13 cellular contexts compared by ENCODE assay signal in genomic region chr19:18013210-18013609, GRCh38. TPM values are rescaled to one million over a fixed set of nuclear protein-coding genes. Genes with fewer than 3 reads are reported as not detected.
DNase-seq lines count a peak whose midpoint lies in the region; ATAC-seq, FAIRE-seq and TF ChIP-seq lines count a peak whose summit lies in the region.
"Had no signal": no experiment of that assay in that cellular context is flagged by ENCODE, and none has a peak within 500 bp of the region (broad histone marks: within the 10 kb centered on the region; RNA-seq: fewer than 3 reads in every experiment).

No MANE protein-coding gene starts in this region.

- intact Hi-C loops in left cardiac atrium (cut with DNase I) = no loop called here
- intact Hi-C loops in GM12878 (cut with micrococcal nuclease; ENCODE audit: unreplicated experiment) = no loop called here
- intact Hi-C loops in thyroid gland (cut with DNase I) = no loop called here
- intact Hi-C loops in posterior vena cava (cut with DNase I) = no loop called here

- ATAC-seq in left cardiac atrium (no peak), GM12878 (no peak), naive B cell (ENCODE audit: low read depth in 2 of 2) (no peak)

- no peak for TF ChIP-seq RAD21 in GM12878 (IDR thresholded peaks at IDR 0.05; ENCODE audit: insufficient read depth, low read depth, low read length)

- no peak overlapping the region for H2AFZ ChIP-seq in GM12878 (ENCODE audit: control insufficient read depth, low read depth, low read length)

- in situ Hi-C loops in GM12878 (cut with MboI) = no loop called here

- no peaks in the 10 kb centered on the region for H4K20me1 ChIP-seq in GM12878 (ENCODE audit: control insufficient read depth, insufficient read depth)

- POLR2A ChIA-PET in GM12878 (lab: Charles Lee) = interaction anchor here (1.0 kb wide), 1 partner anchor 10 kb away, joined by 3 read pairs; no protein-coding TSS in a partner anchor

- H3K27me3 ChIP-seq in cardiac muscle cell (no peaks in the 10 kb centered on the region), GM12878 (replicated peaks in 1 of 2; ENCODE audit: control insufficient read depth in 2 of 2, insufficient read depth in 2 of 2, low read length in 1 of 2) (no peaks in the 10 kb centered on the region), thyroid gland (no peaks in the 10 kb centered on the region)
- H3K27me3 ChIP-seq: testis had no signal

- H3K36me3 Mint-ChIP-seq in naive B cell = peaks cover 16 to 18% of the 10 kb centered on the region in 2 donors

- no peaks in the 10 kb centered on the region for H3K79me2 ChIP-seq in GM12878 (ENCODE audit: control insufficient read depth, insufficient read depth, low read length)

- no peak for TF ChIP-seq EP300 in GM12878 (IDR thresholded peaks at IDR 0.05; ENCODE audit: borderline replicate concordance in 1 of 2, control insufficient read depth in 1 of 2, low read depth in 2 of 2, low read length in 2 of 2)

- TF ChIP-seq POLR2A in GM12878 (IDR thresholded peaks at IDR 0.05; ENCODE audit: low read depth, low read length) (no peak), thyroid gland (IDR thresholded peaks at IDR 0.05) (no peak)

- H3K4me1 ChIP-seq in cardiac muscle cell (ENCODE audit: low read depth) = peaks cover 9% of the 10 kb centered on the region
- peaks cover 5% of the 10 kb centered on the region for H3K4me1 ChIP-seq in GM12878 (ENCODE audit: control insufficient read depth, insufficient read depth, low read length)
- H3K4me1 ChIP-seq in thyroid gland = peaks cover 10 to 30% of the 10 kb centered on the region in 2 donors

- SMC1A ChIA-PET in GM12878 (lab: Charles Lee; ENCODE audit: uncharacterized antibody, unreplicated experiment) = interaction anchor here (0.9 kb wide), 1 partner anchor 18 kb away, joined by 3 read pairs; no protein-coding TSS in a partner anchor

- CTCF ChIA-PET in GM12878 (lab: Yijun Ruan, JAX) = interaction anchor here (4.8 kb wide), 1 partner anchor 44 kb away, joined by 19 read pairs; no protein-coding TSS in a partner anchor

- H3K4me3 ChIP-seq in cardiac muscle cell = no peak overlapping the region
- H3K4me3 ChIP-seq in GM12878 = no peak overlapping the region
- H3K4me3 ChIP-seq in thyroid gland (replicated peaks in 1 of 3) = peak overlapping the region in 1 of 3 donors; percentile 0
- H3K4me3 ChIP-seq: testis had no signal

- H3K9me3 ChIP-seq in cardiac muscle cell (ENCODE audit: low read depth) (no peaks in the 10 kb centered on the region), GM12878 (replicated peaks; ENCODE audit: control insufficient read depth, insufficient read depth, low read length) (no peaks in the 10 kb centered on the region), thyroid gland (no peaks in the 10 kb centered on the region)
- H3K9me3 ChIP-seq: testis had no signal

- no peaks in the 10 kb centered on the region for H3K27me3 Mint-ChIP-seq in naive B cell

- 77% methylated on average over 8 of the region's 8 CpGs for WGBS in GM12878 (ENCODE audit: insufficient coverage, insufficient replicate concordance, low lambda C conversion rate, missing lambda C conversion rate)
- 88% methylated on average over 8 of the region's 8 CpGs for WGBS in thyroid gland, 2 donors

- peaks cover 42 to 66% (median 62%) of the 10 kb centered on the region in 3 donors for H3K4me1 Mint-ChIP-seq in naive B cell

- peak overlapping the region; percentile 85 for H3K27ac ChIP-seq in cardiac muscle cell
- H3K27ac ChIP-seq in GM12878 (ENCODE audit: control insufficient read depth, insufficient read depth) = no peak overlapping the region
- H3K27ac ChIP-seq in thyroid gland = peak overlapping the region in 2 of 3 donors; percentile 61 to 91

- H3K9me3 Mint-ChIP-seq in naive B cell = no peaks in the 10 kb centered on the region

- H3K36me3 ChIP-seq in cardiac muscle cell (no peaks in the 10 kb centered on the region), GM12878 (ENCODE audit: control insufficient read depth in 2 of 2, insufficient read depth in 2 of 2, low read length in 1 of 2) (peaks cover 7 to 14% of the 10 kb centered on the region in 2 experiments), thyroid gland (peaks cover 47 to 58% of the 10 kb centered on the region in 2 donors)

- RAD21 ChIA-PET in GM12878 (lab: Charles Lee; ENCODE audit: unreplicated experiment) = no interaction called here

- H3K27ac Mint-ChIP-seq in naive B cell = peak overlapping the region in 5 of 6 donors; percentile 24 to 100 (median 72)

- TSS peak; percentile 84 for BruUV-seq in GM12878 (replicated peaks; lab: Mats Ljungman, UMichigan)

- TF ChIP-seq CTCF in cardiac muscle cell (IDR thresholded peaks at IDR 0.05; ENCODE audit: low read depth, low read length) (no peak), GM12878 (IDR thresholded peaks at IDR 0.05 in 2 of 3, conservative IDR thresholded peaks at IDR 0.05 in 1 of 3; ENCODE audit: control insufficient read depth in 2 of 3, extremely low read depth in 1 of 3, insufficient read depth in 1 of 3, low read depth in 3 of 3, low read length in 3 of 3) (no peak), thyroid gland (IDR thresholded peaks at IDR 0.05) (no peak)

- DNase-seq in cardiac muscle cell (ENCODE audit: low read depth in 1 of 2, low spot score in 1 of 2) (no peak), left cardiac atrium (no peak), GM12878 (ENCODE audit: low read depth, low spot score) (no peak), naive B cell (no peak), thyroid gland (no peak), NCI-H748 (lab: John Stamatoyannopoulos, UW; ENCODE audit: unreplicated experiment) (no peak), posterior vena cava (ENCODE audit: low spot score) (no peak), COR-L47 (lab: John Stamatoyannopoulos, UW) (no peak)
- DNase-seq: NCI-H187 treated with DMSO at 0.1 percent for 48 hours; stimulated activated CD4-positive, alpha-beta T cell treated with anti-CD3 and anti-CD28 coated beads, Interleukin-1b, Interleukin-23, amount 100 ng/mL, for 48 hours; testis had no signal

- H3K9ac ChIP-seq in GM12878 (ENCODE audit: control insufficient read depth, insufficient read depth, low read length) = no peak overlapping the region

- no peak overlapping the region for H3K4me2 ChIP-seq in GM12878 (ENCODE audit: control insufficient read depth, insufficient read depth)

- FAIRE-seq in GM12878 (lab: Jason Lieb, UNC) = no peak
- FAIRE-seq: HTR-8/SVneo had no signal

- H3K4me3 Mint-ChIP-seq in naive B cell = peak overlapping the region in 2 of 8 donors; percentile 43 to 48

TF ChIP-seq in GM12878, 131 proteins besides CTCF, POLR2A, EP300 and RAD21 (continues in another document):
- TF ChIP-seq TBL1XR1 (IDR thresholded peaks at IDR 0.05; ENCODE audit: low read depth, low read length) (no peak), EZH2 (IDR thresholded peaks at IDR 0.05; ENCODE audit: borderline replicate concordance, control insufficient read depth, low read depth, low read length) (no peak), MTA2 (IDR thresholded peaks at IDR 0.05; ENCODE audit: low read depth) (no peak)

RNA-seq across cellular contexts. Expression of gene ARRDC2, which starts 5.2 kb away (rescaled TPM):
- 9.2 and 16.1 TPM in 2 replicates for total RNA-seq in cardiac muscle cell
- 6.8 and 10.7 TPM in 2 replicates for polyA plus RNA-seq in cardiac muscle cell
- total RNA-seq in left cardiac atrium = 10 to 100 TPM; 14.8 to 21.6 TPM
- 19.4 and 23.9 TPM in 2 replicates for total RNA-seq in GM12878 (2013; cell fraction: nucleolus; rRNA removed)
- 6.8 and 8.8 TPM in 2 replicates for total RNA-seq in GM12878 (2014; rRNA removed)
- 5.5 TPM in 2 replicates for total RNA-seq in GM12878 (2014; rRNA removed; fragmentation: Illumina TruSeq; extraction: Trizol)
- 9.3 and 10.1 TPM in 2 replicates for total RNA-seq in GM12878 (2021)
- 3.8 TPM for polyA plus RNA-seq in GM12878 (2011; ENCODE audit: low read depth)
- 4.4 and 5.2 TPM in 2 replicates for polyA plus RNA-seq in GM12878 (2011; rRNA removed)
- polyA plus RNA-seq in GM12878 (2011; cell fraction: cytosol; rRNA removed) = 3.9 and 6.7 TPM in 2 replicates
- polyA plus RNA-seq in GM12878 (2011; cell fraction: nucleus; rRNA removed) = 31.0 and 35.9 TPM in 2 replicates
- polyA plus RNA-seq in GM12878 (2012) = 6.5 and 8.6 TPM in 2 replicates
- polyA plus RNA-seq in GM12878 (2014; fragmentation: Illumina TruSeq; extraction: Trizol) = 4.3 and 4.7 TPM in 2 replicates
- 1 to 10 TPM in 1 of 2 experiments, under 1 TPM in 1; 0.48 to 1.1 TPM for polyA plus RNA-seq in GM12878 (2014; fragmentation: Nextera tagmentation; extraction: Ambion mirVana)
- 9.6 and 11.1 TPM in 2 replicates for polyA plus RNA-seq in GM12878 (2014; rRNA removed)
- polyA plus RNA-seq in GM12878 (2016; fragmentation: Nextera tagmentation; extraction: Ambion mirVana) = 1 to 10 TPM; 1.1 to 2.7 TPM
- 3.4 and 4.4 TPM in 2 replicates for polyA minus RNA-seq in GM12878 (2011; rRNA and poly(A)+ RNA removed)
- polyA minus RNA-seq in GM12878 (2011; cell fraction: cytosol; rRNA and poly(A)+ RNA removed) = 2.3 and 3.7 TPM in 2 replicates
- 4.4 and 8.6 TPM in 2 replicates for polyA minus RNA-seq in GM12878 (2011; cell fraction: nucleus; rRNA and poly(A)+ RNA removed)
- polyA plus RNA-seq in naive B cell (ENCODE audit: low read depth in 6 of 6) = 100 to 1,000 TPM in 1 of 6 donors, 10 to 100 TPM in 5; 47.7 to 110 (median 50.8) TPM
- 100 to 1,000 TPM in 2 of 4 donors, 10 to 100 TPM in 2; 51.1 to 120 (median 82.8) TPM for total RNA-seq in thyroid gland
- 10 to 100 TPM; 21.0 to 25.2 TPM for total RNA-seq in posterior vena cava

RNA-seq across cellular contexts. Expression of gene KCNN1, which starts 46.3 kb away (rescaled TPM):
- total RNA-seq in cardiac muscle cell (23.4 and 26.7 TPM in 2 replicates), left cardiac atrium (1 to 10 TPM; 1.7 to 1.8 TPM), GM12878 (2014; rRNA removed) (0.40 and 0.60 TPM in 2 replicates), GM12878 (2014; rRNA removed; fragmentation: Illumina TruSeq; extraction: Trizol) (0.09 and 0.14 TPM in 2 replicates), GM12878 (2021) (0.43 and 0.87 TPM in 2 replicates), thyroid gland (under 1 TPM in 1 of 4 donors, not detected in 3; 0.22 TPM), posterior vena cava (under 1 TPM in 1 of 2 donors, not detected in 1; 0.33 TPM)
- polyA plus RNA-seq in cardiac muscle cell (20.4 and 28.0 TPM in 2 replicates), GM12878 (2011; rRNA removed) (0.45 and 0.95 TPM in 2 replicates), GM12878 (2014; fragmentation: Illumina TruSeq; extraction: Trizol) (0.04 and 0.10 TPM in 2 replicates), GM12878 (2014; fragmentation: Nextera tagmentation; extraction: Ambion mirVana) (under 1 TPM in 1 of 2 experiments, not detected in 1; 0.02 TPM), GM12878 (2014; rRNA removed) (0.13 and 0.31 TPM in 2 replicates), GM12878 (2016; fragmentation: Nextera tagmentation; extraction: Ambion mirVana) (under 1 TPM; 0.16 TPM), naive B cell (ENCODE audit: low read depth in 6 of 6) (under 1 TPM in 1 of 6 donors, not detected in 5; 0.27 TPM)
- total RNA-seq in GM12878 (2013; cell fraction: nucleolus; rRNA removed) = 12.0 and 14.7 TPM in 2 replicates
- 0.64 TPM for polyA plus RNA-seq in GM12878 (2011; ENCODE audit: low read depth)
- polyA plus RNA-seq in GM12878 (2011; cell fraction: cytosol; rRNA removed) = 1.2 and 1.5 TPM in 2 replicates
- 1.9 and 2.6 TPM in 2 replicates for polyA plus RNA-seq in GM12878 (2011; cell fraction: nucleus; rRNA removed)
- polyA plus RNA-seq in GM12878 (2012) = 1.4 and 1.6 TPM in 2 replicates
- 1.5 and 2.3 TPM in 2 replicates for polyA minus RNA-seq in GM12878 (2011; rRNA and poly(A)+ RNA removed)
- polyA minus RNA-seq in GM12878 (2011; cell fraction: cytosol; rRNA and poly(A)+ RNA removed) = 0.52 TPM in 1 of 2 replicates, not detected in the other
- 0.85 and 1.1 TPM in 2 replicates for polyA minus RNA-seq in GM12878 (2011; cell fraction: nucleus; rRNA and poly(A)+ RNA removed)
- polyA plus RNA-seq: fibroblast of lung had no signal
